Comparison of ENCODE assay signal across 29 cellular contexts in the genomic region with DNA sequence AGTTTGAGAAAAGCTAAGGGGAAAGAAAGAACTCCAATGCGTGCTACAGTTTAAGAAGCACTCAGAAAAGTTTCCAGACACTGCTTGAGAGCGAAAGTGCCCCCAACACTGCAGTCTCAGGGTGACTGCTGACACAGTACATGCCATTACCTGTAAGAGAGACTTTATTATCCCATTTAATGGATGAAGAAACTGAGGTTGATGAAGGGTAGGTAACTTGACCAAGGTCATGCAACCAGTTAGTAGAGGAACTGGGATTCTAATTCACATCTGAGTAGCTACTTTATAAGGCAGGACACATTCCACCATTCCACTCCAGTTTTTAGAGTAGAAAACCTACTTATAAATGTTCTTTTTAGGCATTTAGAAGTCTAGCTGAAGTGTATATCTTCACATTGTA.
"Had no signal": no experiment of that assay in that cellular context is flagged by ENCODE, and none has a peak within 500 bp of the region (broad histone marks: within the 10 kb centered on the region; RNA-seq: fewer than 3 reads in every experiment).

No MANE protein-coding gene starts in this region.

- H3K36me3 ChIP-seq: colonic mucosa, esophagus muscularis mucosa, esophagus squamous epithelium, gastrocnemius medialis, gastroesophageal sphincter, heart left ventricle, heart right ventricle had no signal

- H3K27me3 Mint-ChIP-seq: dendritic cell treated with granulocyte-macrophage colony-stimulating factor and Interleukin-4, amounts not matched to agents 40 ng/mL and 50 ng/mL, for 4 days; effector memory CD8-positive, alpha-beta T cell had no signal

- H3K27ac ChIP-seq: colonic mucosa, coronary artery, dorsolateral prefrontal cortex, epithelial cell of prostate, esophagus muscularis mucosa, esophagus squamous epithelium, foreskin keratinocyte, gastrocnemius medialis, gastroesophageal sphincter, hepatocyte had no signal

- H3K4me1 ChIP-seq: foreskin keratinocyte, gastrocnemius medialis had no signal

- H3K4me2 ChIP-seq: hepatocyte had no signal

- H3K4me3 ChIP-seq: colonic mucosa, coronary artery, dorsolateral prefrontal cortex, esophagus muscularis mucosa, esophagus squamous epithelium, gastrocnemius medialis, gastroesophageal sphincter, heart left ventricle, heart right ventricle, hepatocyte had no signal

- H3K79me2 ChIP-seq: hepatocyte had no signal

- H3K9me3 ChIP-seq: colonic mucosa, esophagus muscularis mucosa, esophagus squamous epithelium, gastrocnemius medialis, gastroesophageal sphincter had no signal

- FAIRE-seq: endometrium, endothelial cell of umbilical vein, frontal cortex had no signal

- H3K4me3 Mint-ChIP-seq: dendritic cell treated with granulocyte-macrophage colony-stimulating factor and Interleukin-4, amounts not matched to agents 40 ng/mL and 50 ng/mL, for 4 days; effector memory CD8-positive, alpha-beta T cell; endodermal cell had no signal

- H3K27me3 ChIP-seq: colonic mucosa, dorsolateral prefrontal cortex, esophagus muscularis mucosa, esophagus squamous epithelium, gastrocnemius medialis, gastroesophageal sphincter, heart left ventricle, heart right ventricle, hepatocyte had no signal

- DNase-seq: colonic mucosa; cortex of kidney; dermis blood vessel endothelial cell; dorsolateral prefrontal cortex; effector CD4-positive, alpha-beta T cell; effector CD8-positive, alpha-beta T cell; effector memory CD4-positive, alpha-beta T cell; effector memory CD8-positive, alpha-beta T cell; endodermal cell; erythroblast; esophagus squamous epithelium; foreskin fibroblast; foreskin keratinocyte; foreskin melanocyte; gastrocnemius medialis; glutamatergic neuron; head of caudate nucleus; heart left ventricle; heart right ventricle had no signal

- H3K27ac Mint-ChIP-seq: dendritic cell treated with granulocyte-macrophage colony-stimulating factor and Interleukin-4, amounts not matched to agents 40 ng/mL and 50 ng/mL, for 4 days; endodermal cell had no signal

- H3K9me3 Mint-ChIP-seq: effector memory CD8-positive, alpha-beta T cell had no signal

- H2AFZ ChIP-seq: hepatocyte had no signal

- ATAC-seq: effector memory CD8-positive, alpha-beta T cell; esophagus mucosa; foreskin keratinocyte; gastrocnemius medialis; gastroesophageal sphincter; heart left ventricle; heart right ventricle had no signal
